In the genomic region with DNA sequence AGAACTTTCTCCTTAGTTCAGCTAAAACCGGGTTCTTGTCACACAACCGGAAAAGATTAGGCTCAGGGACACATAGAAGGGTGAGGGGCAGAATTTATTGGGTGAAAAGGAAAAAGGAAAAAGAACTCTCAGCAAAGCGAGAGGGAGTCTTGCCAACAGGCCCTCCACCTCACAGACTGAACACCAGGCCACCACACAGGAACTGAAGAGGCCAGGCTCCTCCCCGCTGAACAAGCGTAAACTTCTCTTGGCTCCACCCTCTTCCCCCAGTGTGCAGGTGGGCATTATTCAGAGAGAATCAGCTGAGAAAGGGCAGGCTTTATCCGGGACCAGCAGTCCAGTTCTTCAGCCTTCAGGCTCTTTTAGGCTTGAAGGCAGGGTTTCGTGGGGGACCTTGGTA, we compare ENCODE assay signal across 8 cellular contexts.
DNase-seq lines count a peak whose midpoint lies in the region; ATAC-seq and TF ChIP-seq lines count a peak whose summit lies in the region.

No MANE protein-coding gene starts in this region.

- H3K4me2 ChIP-seq in Karpas-422 (ENCODE audit: low read depth, low read length, poor library complexity, severe bottlenecking), result peak overlapping the region; percentile 70

- peak overlapping the region; percentile 52 for H3K4me3 ChIP-seq in Karpas-422 (ENCODE audit: low read length)

- no peaks in the 10 kb centered on the region for H3K27me3 ChIP-seq in Karpas-422 (ENCODE audit: low read length)

- DNase-seq in GM13977 (ENCODE audit: low spot score) (peak; percentile 65), Karpas-422 (peak; percentile 93), GM03348 (ENCODE audit: low spot score) (no peak), NCI-H524 treated with DMSO at 0.1 percent for 48 hours (lab: John Stamatoyannopoulos, UW) (no peak), NCI-H1105 (lab: John Stamatoyannopoulos, UW) (no peak)
- peak; percentile 14 for DNase-seq in stimulated activated CD8-positive, alpha-beta memory T cell treated with anti-CD3 and anti-CD28 coated beads, Interleukin-15, amount 100 ng/mL, for 1 hour (ENCODE audit: low read depth)

- no peaks in the 10 kb centered on the region for H4K20me1 ChIP-seq in Karpas-422 (ENCODE audit: insufficient read depth, low read depth, low read length)

- no peak overlapping the region for H2AFZ ChIP-seq in Karpas-422 (ENCODE audit: low read length)

- H3K36me3 ChIP-seq in Karpas-422 (ENCODE audit: insufficient read depth, low read length), result no peaks in the 10 kb centered on the region

- H3K9me2 ChIP-seq in Karpas-422 (replicated peaks; ENCODE audit: insufficient read depth, low read length), result no peaks in the 10 kb centered on the region

- no peak for TF ChIP-seq CTCF in GM13977 (IDR thresholded peaks at IDR 0.05; ENCODE audit: extremely low read depth, insufficient read depth, missing control alignments)

- ATAC-seq in GM21619 (IDR thresholded peaks at IDR 0.05; ENCODE audit: unreplicated experiment), result peak; percentile 71

- H3K27me3 Mint-ChIP-seq in activated naive CD8-positive, alpha-beta T cell, result no peaks in the 10 kb centered on the region

- peaks cover 21% of the 10 kb centered on the region for H3K4me1 Mint-ChIP-seq in activated naive CD8-positive, alpha-beta T cell (ENCODE audit: low read depth)

- H3K27ac ChIP-seq in Karpas-422 (ENCODE audit: low read length), result peak overlapping the region; percentile 96

- peak overlapping the region; percentile 73 for H3K4me3 Mint-ChIP-seq in activated naive CD8-positive, alpha-beta T cell

- peak overlapping the region; percentile 95 for H3K27ac Mint-ChIP-seq in activated naive CD8-positive, alpha-beta T cell

- H3K9me3 ChIP-seq in Karpas-422 (ENCODE audit: low read length), result no peaks in the 10 kb centered on the region

- H3K36me3 Mint-ChIP-seq in activated naive CD8-positive, alpha-beta T cell, result no peaks in the 10 kb centered on the region

- peaks cover 85% of the 10 kb centered on the region for H3K4me1 ChIP-seq in Karpas-422 (ENCODE audit: low read length)

- in situ Hi-C loops in GM13977 (cut with MboI; ENCODE audit: low pct_unique_long_range_greater_than_20kb, low sequenced_read_pairs, unreplicated experiment), result no loop called here

- H3K79me2 ChIP-seq in Karpas-422 (ENCODE audit: low read length), result peaks cover 62% of the 10 kb centered on the region

- H3K9me3 Mint-ChIP-seq in activated naive CD8-positive, alpha-beta T cell (ENCODE audit: low read depth), result no peaks in the 10 kb centered on the region

- peak overlapping the region; percentile 72 for H3K9ac ChIP-seq in Karpas-422 (ENCODE audit: low read length)

Comparison
In these comparisons a context has a peak if more than half of its experiments do, and no peak if none do; other contexts are left out.
1. DNase-seq: peak in GM13977 (single experiment), Karpas-422 (single experiment) and stimulated activated CD8-positive, alpha-beta memory T cell treated with anti-CD3 and anti-CD28 coated beads, Interleukin-15, amount 100 ng/mL, for 1 hour (single experiment); none in GM03348 (single experiment), NCI-H524 treated with DMSO at 0.1 percent for 48 hours (single experiment) and NCI-H1105 (single experiment).